8 cellular contexts compared by ENCODE assay signal in genomic region chrX:15674514-15674898, GRCh38. TPM values are rescaled to one million over a fixed set of nuclear protein-coding genes. Genes with fewer than 3 reads are reported as not detected.
DNase-seq lines count a peak whose midpoint lies in the region; ATAC-seq, FAIRE-seq and TF ChIP-seq lines count a peak whose summit lies in the region.

No MANE protein-coding gene starts in this region.

- H3K4me3 ChIP-seq in epithelial cell of proximal tubule (ENCODE audit: low read depth, low read length): peak overlapping the region; percentile 67
- H3K4me3 ChIP-seq in muscle layer of duodenum (ENCODE audit: low read depth in 1 of 2, low read length in 2 of 2): peak overlapping the region; percentile 77 to 87

- H3K4me1 ChIP-seq in muscle layer of duodenum (ENCODE audit: control insufficient read depth in 1 of 2, insufficient read depth in 2 of 2, low read length in 2 of 2): peaks cover 0 to 14% of the 10 kb centered on the region in 2 donors

- TF ChIP-seq CTCF in WTC11 (IDR thresholded peaks at IDR 0.05) (no peak), epithelial cell of proximal tubule (conservative IDR thresholded peaks at IDR 0.05; ENCODE audit: low read depth, low read length) (no peak)

- DNase-seq in activated CD4-positive, alpha-beta T cell treated with anti-CD3 and anti-CD28 coated beads for 24 hours (ENCODE audit: low read depth in 2 of 2): peak; percentile 62 to 72
- DNase-seq in activated CD4-positive, alpha-beta T cell treated with anti-CD3 and anti-CD28 coated beads, Interleukin-2, amount 50 U/mL, for 4 hours: no peak
- DNase-seq in H54 (ENCODE audit: insufficient read length, low spot score) (peak; percentile 27), Kasumi-1 (lab: John Stamatoyannopoulos, UW) (peak; percentile 81), WTC11 (ENCODE audit: low spot score) (peak; percentile 72), epithelial cell of proximal tubule (ENCODE audit: low read depth) (peak; percentile 49)
- DNase-seq in stimulated activated naive CD8-positive, alpha-beta T cell treated with anti-CD3 and anti-CD28 coated beads, Interleukin-15, Interleukin-2, amounts not matched to agents 100 U/mL and 50 U/mL, for 24 hours: peak; percentile 82

- no peaks in the 10 kb centered on the region for H3K9me3 ChIP-seq in muscle layer of duodenum (ENCODE audit: control insufficient read depth in 1 of 2, low read length in 2 of 2)

- TF ChIP-seq POLR2A in H54 (IDR thresholded peaks at IDR 0.05; ENCODE audit: low read depth, low read length): peak; percentile 63

- no peak for ATAC-seq in WTC11
- ATAC-seq in stimulated activated naive CD8-positive, alpha-beta T cell treated with anti-CD3 and anti-CD28 coated beads, Interleukin-15, Interleukin-2, amounts not matched to agents 100 U/mL and 50 U/mL, for 24 hours: peak; percentile 65

- H3K27ac Mint-ChIP-seq in WTC11: no peak overlapping the region

- no peak for FAIRE-seq in H54 (lab: Jason Lieb, UNC)

- H3K27me3 Mint-ChIP-seq in WTC11 (ENCODE audit: low read depth): no peaks in the 10 kb centered on the region

- H3K9me3 Mint-ChIP-seq in WTC11: no peaks in the 10 kb centered on the region

- no peak overlapping the region for H3K4me3 Mint-ChIP-seq in WTC11

- CTCF ChIA-PET in WTC11 (lab: Charles Lee): no interaction called here

- POLR2A ChIA-PET in WTC11 (lab: Charles Lee): interaction anchor here (1.0 kb wide), 1 partner anchor 181 kb away, joined by 3 read pairs; no protein-coding TSS in a partner anchor

- H3K27ac ChIP-seq in muscle layer of duodenum (ENCODE audit: low read length): peak overlapping the region; percentile 99

- H3K36me3 Mint-ChIP-seq in WTC11: no peaks in the 10 kb centered on the region

- no peaks in the 10 kb centered on the region for H3K27me3 ChIP-seq in muscle layer of duodenum (ENCODE audit: low read depth, low read length)

- peaks cover 19% of the 10 kb centered on the region for H3K4me1 Mint-ChIP-seq in WTC11

- peaks cover 0 to 9% of the 10 kb centered on the region in 2 donors for H3K36me3 ChIP-seq in muscle layer of duodenum (ENCODE audit: control insufficient read depth in 1 of 2, insufficient read depth in 2 of 2, low read length in 2 of 2)

TF ChIP-seq in WTC11, 78 proteins besides CTCF, POLR2A, EP300 and RAD21:
- TF ChIP-seq MAX (CRISPR knock-in tag; IDR thresholded peaks at IDR 0.05): peak; percentile 57; the same call in 1 of the 2 replicates
- no peak for TF ChIP-seq ZNF416 (CRISPR knock-in tag; IDR thresholded peaks at IDR 0.05)

RNA-seq across cellular contexts. Expression of gene CLTRN, which starts 9.9 kb away (rescaled TPM):
- total RNA-seq in WTC11 (2021) (1.4 to 2.2 TPM (median 2.2 TPM) in 3 replicates), epithelial cell of proximal tubule (1.7 and 3.3 TPM in 2 replicates)

Comparison
In these comparisons a context has a peak if more than half of its experiments do, and no peak if none do; other contexts are left out.
1. DNase-seq: peak in activated CD4-positive, alpha-beta T cell treated with anti-CD3 and anti-CD28 coated beads for 24 hours (2 of 2), H54 (single experiment), Kasumi-1 (2 of 2), WTC11 (single experiment), epithelial cell of proximal tubule (single experiment) and stimulated activated naive CD8-positive, alpha-beta T cell treated with anti-CD3 and anti-CD28 coated beads, Interleukin-15, Interleukin-2, amounts not matched to agents 100 U/mL and 50 U/mL, for 24 hours (single experiment); none in activated CD4-positive, alpha-beta T cell treated with anti-CD3 and anti-CD28 coated beads, Interleukin-2, amount 50 U/mL, for 4 hours (0 of 2).